Comparison of ENCODE assay signal across 26 cellular contexts in genomic region chr14:99296517-99296916, GRCh38. TPM values are rescaled to one million over a fixed set of nuclear protein-coding genes. Genes with fewer than 3 reads are reported as not detected.
DNase-seq lines count a peak whose midpoint lies in the region; ATAC-seq, FAIRE-seq and TF ChIP-seq lines count a peak whose summit lies in the region.
"Had no signal": no experiment of that assay in that cellular context is flagged by ENCODE, and none has a peak within 500 bp of the region (broad histone marks: within the 10 kb centered on the region; RNA-seq: fewer than 3 reads in every experiment).

No MANE protein-coding gene starts in this region.

- POLR2A ChIA-PET in K562 (lab: Yijun Ruan, JAX) (no interaction called here), PC-9 (lab: Charles Lee; ENCODE audit: unreplicated experiment) (no interaction called here)

- H3K36me3 Mint-ChIP-seq in activated CD4-positive, alpha-beta T cell treated with anti-CD3 and anti-CD28 coated beads, Interleukin-2, amount 10 ng/mL, durations not matched to agents 24 days and 14 days (ENCODE audit: low read depth): peaks cover 4% of the 10 kb centered on the region
- H3K36me3 Mint-ChIP-seq in HFFc6 (ENCODE audit: low read depth): no peaks in the 10 kb centered on the region

- TF ChIP-seq RAD21 in K562 (CRISPR knock-in tag; conservative IDR thresholded peaks at IDR 0.05 in 1 of 2, IDR thresholded peaks at IDR 0.05 in 1 of 2): no peak

- no peak for TF ChIP-seq EP300 in K562 (IDR thresholded peaks at IDR 0.05; ENCODE audit: low read length)

- H3K9ac ChIP-seq in K562 (ENCODE audit: insufficient read depth in 1 of 2, low read depth in 2 of 2, low read length in 2 of 2): no peak overlapping the region
- H3K9ac ChIP-seq: BLaER1, GM23248 had no signal

- no peak for FAIRE-seq in K562 (lab: Jason Lieb, UNC)
- FAIRE-seq: G401.6, RCC 7860 had no signal

- peak; percentile 32; the same call in 1 of the 3 replicates for ATAC-seq in K562

- H3K79me2 ChIP-seq in K562 (ENCODE audit: control insufficient read depth, insufficient read depth, low read length) (no peaks in the 10 kb centered on the region), PC-9 (ENCODE audit: low read depth) (no peaks in the 10 kb centered on the region)

- TF ChIP-seq POLR2A in K562 (conservative IDR thresholded peaks at IDR 0.05): no peak

- 0 out of 5 replicates have a peak, but pooled peaks cover 0 to 5% of the 10 kb centered on the region in 2 experiments for H3K27me3 ChIP-seq in K562 (ENCODE audit: control insufficient read depth in 2 of 2, insufficient read depth in 2 of 2, low read length in 2 of 2)
- H3K27me3 ChIP-seq in PC-9 (ENCODE audit: insufficient read depth, low read depth): peaks cover 33% of the 10 kb centered on the region
- H3K27me3 ChIP-seq: BLaER1 had no signal

- H3K4me1 Mint-ChIP-seq in activated CD4-positive, alpha-beta T cell treated with anti-CD3 and anti-CD28 coated beads, Interleukin-2, amount 10 ng/mL, durations not matched to agents 24 days and 14 days: no peaks in the 10 kb centered on the region
- no peaks in the 10 kb centered on the region for H3K4me1 Mint-ChIP-seq in HFFc6 (ENCODE audit: low read depth)
- H3K4me1 Mint-ChIP-seq: CD4-positive, alpha-beta memory T cell had no signal

- no peak overlapping the region for H3K4me3 Mint-ChIP-seq in activated CD4-positive, alpha-beta T cell treated with anti-CD3 and anti-CD28 coated beads, Interleukin-2, amount 10 ng/mL, durations not matched to agents 24 days and 14 days
- no peak overlapping the region for H3K4me3 Mint-ChIP-seq in HFFc6
- H3K4me3 Mint-ChIP-seq: CD4-positive, alpha-beta memory T cell had no signal

- H2AFZ ChIP-seq in K562 (ENCODE audit: low read depth, low read length) (no peak overlapping the region), PC-9 (no peak overlapping the region)
- H2AFZ ChIP-seq: GM23248 had no signal

- peaks cover 20% of the 10 kb centered on the region for H3K27me3 Mint-ChIP-seq in activated CD4-positive, alpha-beta T cell treated with anti-CD3 and anti-CD28 coated beads, Interleukin-2, amount 10 ng/mL, durations not matched to agents 24 days and 14 days
- H3K27me3 Mint-ChIP-seq in HFFc6 (ENCODE audit: insufficient read depth): peaks cover 19% of the 10 kb centered on the region

- H4K20me1 ChIP-seq in K562 (replicated peaks; ENCODE audit: control insufficient read depth, insufficient read depth, low read length) (no peaks in the 10 kb centered on the region), PC-9 (ENCODE audit: insufficient read depth) (no peaks in the 10 kb centered on the region)
- H4K20me1 ChIP-seq: BLaER1 had no signal

- H3F3A ChIP-seq in PC-9 (ENCODE audit: insufficient read depth, low read depth): no peaks in the 10 kb centered on the region

- intact Hi-C loops in activated CD4-positive, alpha-beta T cell treated with anti-CD3 and anti-CD28 coated beads, Interleukin-2, amount 10 ng/mL, durations not matched to agents 24 days and 14 days (cut with micrococcal nuclease): no loop called here
- intact Hi-C loops in K562 (cut with micrococcal nuclease): no loop called here
- intact Hi-C loops in posterior vena cava (cut with DNase I): no loop called here
- intact Hi-C loops in PC-9 (cut with micrococcal nuclease; ENCODE audit: unreplicated experiment): no loop called here

- peak; percentile 42 for DNase-seq in activated CD4-positive, alpha-beta T cell treated with anti-CD3 and anti-CD28 coated beads, Interleukin-2, amount 10 ng/mL, durations not matched to agents 24 days and 14 days
- no peak for DNase-seq in activated CD4-positive, alpha-beta T cell treated with anti-CD3 and anti-CD28 coated beads for 4 hours
- DNase-seq in HFFc6 (no peak), K562 (ENCODE audit: extremely low read depth in 1 of 4, low spot score in 3 of 4) (no peak), posterior vena cava (ENCODE audit: low spot score) (peak; percentile 37), NCI-H510A (lab: John Stamatoyannopoulos, UW) (no peak), epidermal melanocyte (ENCODE audit: insufficient read length, low spot score) (no peak), PC-9 (no peak)
- DNase-seq: CD4-positive, alpha-beta memory T cell; COR-L47; GM23248; Kasumi-1; MV-4-11; NCI-H1105; NCI-H1436 treated with DMSO at 0.1 percent for 48 hours; NCI-H187 treated with DMSO at 0.1 percent for 48 hours; NCI-H2171 treated with DMSO at 0.1 percent for 48 hours; NCI-H345; NCI-H524; NCI-H774; SIG-M5 had no signal

- H3K9me3 Mint-ChIP-seq in activated CD4-positive, alpha-beta T cell treated with anti-CD3 and anti-CD28 coated beads, Interleukin-2, amount 10 ng/mL, durations not matched to agents 24 days and 14 days: peaks cover 13% of the 10 kb centered on the region
- H3K9me3 Mint-ChIP-seq in HFFc6: peaks cover 15% of the 10 kb centered on the region; the same call in 1 of the 2 replicates

- H3K4me1 ChIP-seq in K562 (replicated peaks in 1 of 2; ENCODE audit: control insufficient read depth in 2 of 2, insufficient read depth in 2 of 2, low read length in 2 of 2) (no peaks in the 10 kb centered on the region), PC-9 (replicated peaks; ENCODE audit: insufficient read depth) (no peaks in the 10 kb centered on the region)
- H3K4me1 ChIP-seq: BLaER1 had no signal

- BruUV-seq in K562 (replicated peaks; lab: Mats Ljungman, UMichigan): no TSS peak
- no TSS peak for BruUV-seq in PC-9 (replicated peaks; lab: Mats Ljungman, UMichigan)

- TF ChIP-seq CTCF in HFFc6 (IDR thresholded peaks at IDR 0.05) (peak; percentile 22; the same call in 1 of the 2 replicates), K562 (IDR thresholded peaks at IDR 0.05 in 2 of 3, conservative IDR thresholded peaks at IDR 0.05 in 1 of 3; ENCODE audit: insufficient read depth in 2 of 3, low read depth in 1 of 3, low read length in 3 of 3) (0 out of 6 replicates have a peak, but pooled peaks of 2 of the 3 experiments have one; percentile 8 to 27), PC-9 (conservative IDR thresholded peaks at IDR 0.05) (no peak)

- H3K27ac ChIP-seq in K562 (ENCODE audit: extremely low read depth, low read depth, low read length): no peak overlapping the region
- no peak overlapping the region for H3K27ac ChIP-seq in PC-9
- H3K27ac ChIP-seq: BLaER1, GM23248, SK-N-MC had no signal

- H3K9me2 ChIP-seq in PC-9 (ENCODE audit: insufficient read depth): no peaks in the 10 kb centered on the region

- H3K9me1 ChIP-seq in K562 (ENCODE audit: control insufficient read depth, insufficient read depth, low read length): no peaks in the 10 kb centered on the region

- no peak overlapping the region for H3K4me3 ChIP-seq in K562
- H3K4me3 ChIP-seq in PC-9: no peak overlapping the region
- H3K4me3 ChIP-seq: BLaER1, GM23248, SK-N-MC had no signal

- no peaks in the 10 kb centered on the region for H3K9me3 ChIP-seq in K562 (replicated peaks; ENCODE audit: control insufficient read depth, insufficient read depth, low read depth, low read length)
- no peaks in the 10 kb centered on the region for H3K9me3 ChIP-seq in PC-9 (ENCODE audit: insufficient read depth, low read depth)

- CTCF ChIA-PET in K562 (lab: Yijun Ruan, JAX; ENCODE audit: low intra/inter-chr PET ratio): no interaction called here
- CTCF ChIA-PET in PC-9 (lab: Charles Lee): no interaction called here

- in situ Hi-C loops in K562 (cut with MboI): no loop called here

- no peak overlapping the region for H3K27ac Mint-ChIP-seq in activated CD4-positive, alpha-beta T cell treated with anti-CD3 and anti-CD28 coated beads, Interleukin-2, amount 10 ng/mL, durations not matched to agents 24 days and 14 days
- H3K27ac Mint-ChIP-seq in HFFc6: no peak overlapping the region
- H3K27ac Mint-ChIP-seq: CD4-positive, alpha-beta memory T cell had no signal

- WGBS in K562 (ENCODE audit: insufficient coverage, low coverage, missing lambda C conversion rate): 26% methylated on average over 9 of the region's 10 CpGs

- H3K36me3 ChIP-seq in K562 (ENCODE audit: control insufficient read depth, insufficient read depth, low read length) (no peaks in the 10 kb centered on the region), PC-9 (ENCODE audit: low read depth) (no peaks in the 10 kb centered on the region)
- H3K36me3 ChIP-seq: BLaER1 had no signal

- H3K4me2 ChIP-seq in K562 (ENCODE audit: insufficient read depth, low read length) (no peak overlapping the region), PC-9 (no peak overlapping the region)
- H3K4me2 ChIP-seq: BLaER1 had no signal

TF ChIP-seq in K562, 482 proteins besides CTCF, POLR2A, EP300 and RAD21:
- TF ChIP-seq NFIC (IDR thresholded peaks at IDR 0.05) (peak; percentile 84), POLR3A (IDR thresholded peaks at IDR 0.05; ENCODE audit: borderline replicate concordance, extremely low read depth, insufficient read depth, insufficient read length) (no peak)
TF ChIP-seq in K562: peak in this region for 1.

RNA-seq across cellular contexts. Expression of gene BCL11B, which starts 24.5 kb away (rescaled TPM):
- total RNA-seq in activated CD4-positive, alpha-beta T cell treated with anti-CD3 and anti-CD28 coated beads, Interleukin-2, amount 10 ng/mL, durations not matched to agents 24 days and 14 days: 48.2 and 48.5 TPM in 2 replicates
- under 1 TPM in 4 of 6 experiments, not detected in 2; 0.06 to 0.14 (median 0.10) TPM for total RNA-seq in HFFc6 (2021; fragmentation: NEBNext Ultra II Directional; extraction: Animal tissue kit (Norgen Biotek cat#: 25700))
- not detected in 2 replicates for total RNA-seq in K562 (2011; cell fraction: chromatin; rRNA removed; ENCODE audit: low replicate concordance)
- not detected in 2 replicates for total RNA-seq in K562 (2011; cell fraction: nucleolus; rRNA removed)
- not detected in 2 replicates for total RNA-seq in K562 (2011; cell fraction: nucleoplasm; rRNA removed)
- total RNA-seq in K562 (2014; rRNA removed): not detected in 2 replicates
- total RNA-seq in K562 (2014; rRNA removed; fragmentation: Illumina TruSeq; extraction: Trizol): not detected in 2 replicates
- total RNA-seq in K562 (2015; rRNA removed; fragmentation: Illumina TruSeq; extraction: Trizol): not detected in 2 replicates
- total RNA-seq in K562 (2021): 0.09 and 0.18 TPM in 2 replicates
- not detected in 2 replicates for polyA plus RNA-seq in K562 (2011; rRNA removed)
- polyA plus RNA-seq in K562 (2011; cell fraction: cytosol; rRNA removed): not detected in 2 replicates
- not detected in 2 replicates for polyA plus RNA-seq in K562 (2011; cell fraction: nucleus; rRNA removed)
- polyA plus RNA-seq in K562 (2012): 0.01 TPM in 1 of 2 replicates, not detected in the other
- polyA plus RNA-seq in K562 (2014; fragmentation: Illumina TruSeq; extraction: Trizol): not detected in 2 replicates
- not detected for polyA plus RNA-seq in K562 (2014; fragmentation: Nextera tagmentation; extraction: Ambion mirVana)
- not detected in 2 replicates for polyA plus RNA-seq in K562 (2014; rRNA removed)
- polyA minus RNA-seq in K562 (2011; rRNA and poly(A)+ RNA removed): not detected in 2 replicates
- polyA minus RNA-seq in K562 (2011; cell fraction: cytosol; rRNA and poly(A)+ RNA removed): not detected in 2 replicates
- not detected in 2 replicates for polyA minus RNA-seq in K562 (2011; cell fraction: nucleus; rRNA and poly(A)+ RNA removed)
- 1 to 10 TPM in 1 of 2 donors, under 1 TPM in 1; 0.43 to 1.5 TPM for total RNA-seq in posterior vena cava
- total RNA-seq in PC-9 (2021): not detected in 2 replicates
- total RNA-seq: GM23248 had no signal
- polyA plus RNA-seq: AG04450, GM23248 had no signal

Comparison
In these comparisons a context has a peak if more than half of its experiments do, and no peak if none do; other contexts are left out.
1. DNase-seq: peak in activated CD4-positive, alpha-beta T cell treated with anti-CD3 and anti-CD28 coated beads, Interleukin-2, amount 10 ng/mL, durations not matched to agents 24 days and 14 days (single experiment) and posterior vena cava (single experiment); none in activated CD4-positive, alpha-beta T cell treated with anti-CD3 and anti-CD28 coated beads for 4 hours (0 of 2), HFFc6 (single experiment), K562 (0 of 4), NCI-H510A (single experiment), epidermal melanocyte (single experiment) and PC-9 (0 of 2).
2. RNA of gene BCL11B, which starts 24.5 kb away (total RNA-seq): 48.2 to 48.5 TPM in activated CD4-positive, alpha-beta T cell treated with anti-CD3 and anti-CD28 coated beads, Interleukin-2, amount 10 ng/mL, durations not matched to agents 24 days and 14 days; 0.43 to 1.5 TPM in posterior vena cava, 0.06 to 0.14 TPM in HFFc6, 0.09 to 0.18 TPM in K562 and not detected in PC-9; every median in the first group is over 10 times any median in the second.